29 cellular contexts compared by ENCODE assay signal in the genomic region with DNA sequence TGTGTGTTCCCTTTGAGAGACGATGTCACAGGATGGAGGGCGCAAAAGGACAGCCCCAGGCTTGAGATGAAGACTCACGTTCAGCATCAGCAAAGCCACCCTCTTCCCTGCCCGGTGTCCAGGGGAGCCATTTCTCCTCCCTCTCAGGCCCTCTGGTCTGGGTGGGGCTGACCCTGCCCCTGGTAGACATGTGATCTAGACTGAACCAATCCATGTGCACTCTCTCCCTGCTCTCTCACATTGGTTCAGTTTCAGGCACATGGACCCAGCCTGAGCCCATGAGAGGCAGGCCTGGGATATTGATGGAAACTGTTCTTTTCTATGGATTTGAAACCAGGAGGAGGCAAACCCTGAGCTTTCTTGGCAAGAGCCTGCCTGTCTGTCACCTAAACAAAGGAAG.
DNase-seq lines count a peak whose midpoint lies in the region; ATAC-seq, FAIRE-seq and TF ChIP-seq lines count a peak whose summit lies in the region.
"Had no signal": no experiment of that assay in that cellular context is flagged by ENCODE, and none has a peak within 500 bp of the region (broad histone marks: within the 10 kb centered on the region; RNA-seq: fewer than 3 reads in every experiment).

No MANE protein-coding gene starts in this region.

- H4K20me1 ChIP-seq in HCT116 (ENCODE audit: insufficient read depth) (no peaks in the 10 kb centered on the region), K562 (replicated peaks; ENCODE audit: control insufficient read depth, insufficient read depth, low read length) (no peaks in the 10 kb centered on the region; the same call in 1 of the 2 replicates), neural progenitor cell (ENCODE audit: low read depth) (no peaks in the 10 kb centered on the region), Karpas-422 (ENCODE audit: insufficient read depth, low read depth, low read length) (no peaks in the 10 kb centered on the region)
- H4K20me1 ChIP-seq: BLaER1 had no signal

- no peak overlapping the region for H3K23ac ChIP-seq in mesendoderm (ENCODE audit: low read length)

- no peaks in the 10 kb centered on the region for H3K9me3 Mint-ChIP-seq in neural progenitor cell

- no peaks in the 10 kb centered on the region for H3K79me1 ChIP-seq in mesendoderm (ENCODE audit: low read length)

- H2AK5ac ChIP-seq in mesendoderm (ENCODE audit: low read length) = no peak overlapping the region

- H3K4me3 Mint-ChIP-seq in neural progenitor cell = no peak overlapping the region
- H3K4me3 Mint-ChIP-seq: CD14-positive monocyte; CD4-positive, alpha-beta memory T cell; CD4-positive, CD25-positive, alpha-beta regulatory T cell; CD8-positive, alpha-beta memory T cell had no signal

- no peak overlapping the region for H3K9ac ChIP-seq in HCT116 (ENCODE audit: low read length)
- no peak overlapping the region for H3K9ac ChIP-seq in K562 (ENCODE audit: insufficient read depth in 1 of 2, low read depth in 2 of 2, low read length in 2 of 2)
- H3K9ac ChIP-seq in mesendoderm (ENCODE audit: low read length) = no peak overlapping the region
- H3K9ac ChIP-seq in neural progenitor cell = no peak overlapping the region
- no peak overlapping the region for H3K9ac ChIP-seq in Karpas-422 (ENCODE audit: low read length)
- H3K9ac ChIP-seq: BLaER1 had no signal

- no peak overlapping the region for H2BK120ac ChIP-seq in mesendoderm (ENCODE audit: low read depth, low read length)

- TF ChIP-seq CTCF in HCT116 (IDR thresholded peaks at IDR 0.05 in 2 of 3, conservative IDR thresholded peaks at IDR 0.05 in 1 of 3; ENCODE audit: borderline replicate concordance in 1 of 3, insufficient read depth in 1 of 3, low read depth in 2 of 3, low read length in 2 of 3) (no peak), K562 (IDR thresholded peaks at IDR 0.05 in 2 of 3, conservative IDR thresholded peaks at IDR 0.05 in 1 of 3; ENCODE audit: insufficient read depth in 2 of 3, low read depth in 1 of 3, low read length in 3 of 3) (no peak), neural progenitor cell (IDR thresholded peaks at IDR 0.05) (no peak)

- H3K4me1 Mint-ChIP-seq in neural progenitor cell = peaks cover 3% of the 10 kb centered on the region
- H3K4me1 Mint-ChIP-seq: CD14-positive monocyte; CD4-positive, CD25-positive, alpha-beta regulatory T cell; CD8-positive, alpha-beta memory T cell had no signal

- no peaks in the 10 kb centered on the region for H3F3A ChIP-seq in neural progenitor cell (ENCODE audit: low read depth)

- H3K4ac ChIP-seq in mesendoderm (ENCODE audit: low read depth, low read length) = no peak overlapping the region

- H2BK5ac ChIP-seq in mesendoderm (ENCODE audit: low read length) = no peak overlapping the region

- RAD21 ChIA-PET in HCT116 (lab: Charles Lee; ENCODE audit: low non-redundant PET in 1 of 2, low total read pairs in 2 of 2, uncharacterized antibody in 2 of 2, unreplicated experiment in 2 of 2) = no interaction called here

- TF ChIP-seq EP300 in K562 (IDR thresholded peaks at IDR 0.05; ENCODE audit: low read length) = no peak

- no peaks in the 10 kb centered on the region for H3K4me1 ChIP-seq in HCT116 (ENCODE audit: control insufficient read depth in 1 of 2, insufficient read depth in 2 of 2, low read length in 2 of 2)
- no peaks in the 10 kb centered on the region for H3K4me1 ChIP-seq in K562 (replicated peaks in 1 of 2; ENCODE audit: control insufficient read depth in 2 of 2, insufficient read depth in 2 of 2, low read length in 2 of 2)
- peaks cover 4% of the 10 kb centered on the region for H3K4me1 ChIP-seq in mesendoderm (ENCODE audit: control insufficient read depth, low read depth, low read length)
- H3K4me1 ChIP-seq in neural progenitor cell = no peaks in the 10 kb centered on the region
- H3K4me1 ChIP-seq in Karpas-422 (ENCODE audit: low read length) = no peaks in the 10 kb centered on the region
- H3K4me1 ChIP-seq: BE2C, BLaER1 had no signal

- peaks cover 31% of the 10 kb centered on the region for H3K27me3 ChIP-seq in HCT116 (ENCODE audit: insufficient read depth, low read length)
- no peaks in the 10 kb centered on the region; a peak in 1 of 5 replicates for H3K27me3 ChIP-seq in K562 (ENCODE audit: control insufficient read depth in 2 of 2, insufficient read depth in 2 of 2, low read length in 2 of 2)
- H3K27me3 ChIP-seq in mesendoderm (ENCODE audit: insufficient read depth, low read length, poor library complexity) = no peaks in the 10 kb centered on the region
- no peaks in the 10 kb centered on the region for H3K27me3 ChIP-seq in neural progenitor cell
- H3K27me3 ChIP-seq in Karpas-422 (ENCODE audit: low read length) = no peaks in the 10 kb centered on the region
- H3K27me3 ChIP-seq: BE2C, BLaER1 had no signal

- H3K9me3 ChIP-seq in HCT116 (ENCODE audit: control insufficient read depth in 1 of 2, insufficient read depth in 1 of 2, low read depth in 1 of 2, low read length in 2 of 2) (no peaks in the 10 kb centered on the region), K562 (replicated peaks; ENCODE audit: control insufficient read depth, insufficient read depth, low read depth, low read length) (no peaks in the 10 kb centered on the region), neural progenitor cell (ENCODE audit: low read depth) (no peaks in the 10 kb centered on the region), Karpas-422 (ENCODE audit: low read length) (no peaks in the 10 kb centered on the region)
- H3K9me3 ChIP-seq: BE2C, BLaER1 had no signal

- no peak overlapping the region for H4K8ac ChIP-seq in mesendoderm (ENCODE audit: low read depth, low read length)

- no peak overlapping the region for H2AFZ ChIP-seq in HCT116 (ENCODE audit: low read depth, low read length, poor library complexity, severe bottlenecking)
- H2AFZ ChIP-seq in K562 (ENCODE audit: low read depth, low read length) = no peak overlapping the region
- H2AFZ ChIP-seq in neural progenitor cell (replicated peaks) = peak overlapping the region; percentile 68
- no peak overlapping the region for H2AFZ ChIP-seq in Karpas-422 (ENCODE audit: low read length)

- DNase-seq in HCT116 (ENCODE audit: low read depth, low spot score) (no peak), K562 (ENCODE audit: extremely low read depth in 1 of 4, low spot score in 3 of 4) (no peak), mesendoderm (peak; percentile 42), neural progenitor cell (ENCODE audit: low spot score) (no peak), Karpas-422 (no peak), SHP77 (lab: John Stamatoyannopoulos, UW) (no peak), H54 (ENCODE audit: insufficient read length, low spot score) (no peak)
- no peak for DNase-seq in stimulated activated CD4-positive, alpha-beta T cell treated with anti-CD3 and anti-CD28 coated beads, Interleukin-12 subunit alpha, Interleukin-12 subunit beta, amount 100 ng/mL, for 4 hours
- DNase-seq: 8988T; ACHN; BE2C; C1 segment of cervical spinal cord; CD4-positive, alpha-beta memory T cell; CD4-positive, CD25-positive, alpha-beta regulatory T cell; CD8-positive, alpha-beta memory T cell; COR-L47; DMS 273 treated with DMSO at 0.1 percent for 48 hours; DMS153; DMS53; DMS79; DND-41; EL; GDM1 had no signal

- no peak for TF ChIP-seq RAD21 in HCT116 (IDR thresholded peaks at IDR 0.05; ENCODE audit: low read depth)
- no peak for TF ChIP-seq RAD21 in K562 (CRISPR knock-in tag; conservative IDR thresholded peaks at IDR 0.05 in 1 of 2, IDR thresholded peaks at IDR 0.05 in 1 of 2)

- BruUV-seq in HCT116 (replicated peaks; lab: Mats Ljungman, UMichigan) (no TSS peak), K562 (replicated peaks; lab: Mats Ljungman, UMichigan) (no TSS peak)

- no peak overlapping the region for H3K56ac ChIP-seq in mesendoderm (ENCODE audit: low read length)

- H3K9me2 ChIP-seq in HCT116 (ENCODE audit: insufficient read depth) (no peaks in the 10 kb centered on the region), Karpas-422 (replicated peaks; ENCODE audit: insufficient read depth, low read length) (no peaks in the 10 kb centered on the region)

- no peaks in the 10 kb centered on the region for H3K36me3 Mint-ChIP-seq in neural progenitor cell
- H3K36me3 Mint-ChIP-seq: CD14-positive monocyte; CD4-positive, alpha-beta memory T cell; CD4-positive, CD25-positive, alpha-beta regulatory T cell; CD8-positive, alpha-beta memory T cell had no signal

- POLR2A ChIA-PET in HCT116 (lab: Charles Lee) (no interaction called here), K562 (lab: Yijun Ruan, JAX) (no interaction called here)

- FAIRE-seq in K562 (lab: Jason Lieb, UNC) (no peak), H54 (lab: Jason Lieb, UNC) (no peak)
- FAIRE-seq: A204.1, GM12878, GM12892, GM18507 had no signal

- H3K9me1 ChIP-seq in K562 (ENCODE audit: control insufficient read depth, insufficient read depth, low read length) = no peaks in the 10 kb centered on the region

- intact Hi-C loops in HCT116 (cut with micrococcal nuclease) = no loop called here
- intact Hi-C loops in K562 (cut with micrococcal nuclease) = no loop called here

- H3K27ac Mint-ChIP-seq in neural progenitor cell = no peak overlapping the region
- H3K27ac Mint-ChIP-seq: CD14-positive monocyte; CD4-positive, alpha-beta memory T cell; CD4-positive, CD25-positive, alpha-beta regulatory T cell; CD8-positive, alpha-beta memory T cell had no signal

- H4K5ac ChIP-seq in mesendoderm (ENCODE audit: low read length) = no peak overlapping the region

- no peak for TF ChIP-seq POLR2A in HCT116 (IDR thresholded peaks at IDR 0.05; ENCODE audit: borderline replicate concordance, extremely low read depth, insufficient read depth, insufficient read length)
- no peak for TF ChIP-seq POLR2A in K562 (conservative IDR thresholded peaks at IDR 0.05)
- no peak for TF ChIP-seq POLR2A in H54 (IDR thresholded peaks at IDR 0.05; ENCODE audit: low read depth, low read length)

- H2BK15ac ChIP-seq in mesendoderm (replicated peaks; ENCODE audit: low read depth) = no peak overlapping the region

- H3K27ac ChIP-seq in HCT116 (ENCODE audit: low read depth, low read length) = no peak overlapping the region
- no peak overlapping the region for H3K27ac ChIP-seq in K562 (ENCODE audit: extremely low read depth, low read depth, low read length)
- H3K27ac ChIP-seq in mesendoderm (ENCODE audit: low read depth, low read length) = no peak overlapping the region
- no peak overlapping the region for H3K27ac ChIP-seq in neural progenitor cell
- H3K27ac ChIP-seq in Karpas-422 (ENCODE audit: low read length) = no peak overlapping the region
- H3K27ac ChIP-seq: BLaER1 had no signal

- 0% methylated on average over 4 of the region's 4 CpGs for WGBS in K562 (ENCODE audit: insufficient coverage, low coverage, missing lambda C conversion rate)
- no CpG with 5 or more reads among the region's 4 CpGs for WGBS in mesendoderm (ENCODE audit: extremely low coverage, insufficient coverage, low lambda C conversion rate)

- no peak overlapping the region for H3K18ac ChIP-seq in mesendoderm (ENCODE audit: low read length)

- CTCF ChIA-PET in HCT116 (lab: Charles Lee) (interaction anchor here (1.3 kb wide), 1 partner anchor 10 kb away, joined by 3 read pairs; no protein-coding TSS in a partner anchor), K562 (lab: Yijun Ruan, JAX; ENCODE audit: low intra/inter-chr PET ratio) (no interaction called here)

- no peak overlapping the region for H3K4me3 ChIP-seq in HCT116 (replicated peaks in 1 of 2; ENCODE audit: low read depth in 1 of 2, low read length in 2 of 2)
- no peak overlapping the region for H3K4me3 ChIP-seq in K562
- H3K4me3 ChIP-seq in mesendoderm (ENCODE audit: low read length) = no peak overlapping the region
- H3K4me3 ChIP-seq in neural progenitor cell = no peak overlapping the region
- no peak overlapping the region for H3K4me3 ChIP-seq in Karpas-422 (ENCODE audit: low read length)
- H3K4me3 ChIP-seq: BLaER1, GM12878 had no signal

- no peak overlapping the region for H3K4me2 ChIP-seq in HCT116 (ENCODE audit: low read length)
- H3K4me2 ChIP-seq in K562 (ENCODE audit: insufficient read depth, low read length) = no peak overlapping the region
- H3K4me2 ChIP-seq in mesendoderm (ENCODE audit: low read length) = no peak overlapping the region
- no peak overlapping the region for H3K4me2 ChIP-seq in neural progenitor cell
- no peak overlapping the region for H3K4me2 ChIP-seq in Karpas-422 (ENCODE audit: low read depth, low read length, poor library complexity, severe bottlenecking)
- H3K4me2 ChIP-seq: BLaER1 had no signal

- H3K79me2 ChIP-seq in HCT116 (ENCODE audit: insufficient read depth, low read length) (no peaks in the 10 kb centered on the region), K562 (ENCODE audit: control insufficient read depth, insufficient read depth, low read length) (no peaks in the 10 kb centered on the region), mesendoderm (ENCODE audit: control insufficient read depth, insufficient read depth, low read length) (no peaks in the 10 kb centered on the region), neural progenitor cell (ENCODE audit: low read depth) (no peaks in the 10 kb centered on the region), Karpas-422 (ENCODE audit: low read length) (no peaks in the 10 kb centered on the region)

- no peaks in the 10 kb centered on the region for H3K36me3 ChIP-seq in HCT116 (ENCODE audit: control insufficient read depth in 1 of 2, insufficient read depth in 2 of 2, low read length in 2 of 2)
- H3K36me3 ChIP-seq in K562 (ENCODE audit: control insufficient read depth, insufficient read depth, low read length) = no peaks in the 10 kb centered on the region
- no peaks in the 10 kb centered on the region for H3K36me3 ChIP-seq in mesendoderm (ENCODE audit: control insufficient read depth, insufficient read depth, low read length)
- H3K36me3 ChIP-seq in neural progenitor cell = no peaks in the 10 kb centered on the region
- H3K36me3 ChIP-seq in Karpas-422 (ENCODE audit: insufficient read depth, low read length) = no peaks in the 10 kb centered on the region
- H3K36me3 ChIP-seq: BE2C, BLaER1 had no signal

- peaks cover 11% of the 10 kb centered on the region for H3K27me3 Mint-ChIP-seq in neural progenitor cell (ENCODE audit: insufficient read depth, low read depth)

- in situ Hi-C loops in K562 (cut with MboI) = no loop called here

- ATAC-seq in HCT116 = peak; percentile 74
- peak; percentile 62 for ATAC-seq in K562
- ATAC-seq: GM12878 had no signal
